In the genomic region with DNA sequence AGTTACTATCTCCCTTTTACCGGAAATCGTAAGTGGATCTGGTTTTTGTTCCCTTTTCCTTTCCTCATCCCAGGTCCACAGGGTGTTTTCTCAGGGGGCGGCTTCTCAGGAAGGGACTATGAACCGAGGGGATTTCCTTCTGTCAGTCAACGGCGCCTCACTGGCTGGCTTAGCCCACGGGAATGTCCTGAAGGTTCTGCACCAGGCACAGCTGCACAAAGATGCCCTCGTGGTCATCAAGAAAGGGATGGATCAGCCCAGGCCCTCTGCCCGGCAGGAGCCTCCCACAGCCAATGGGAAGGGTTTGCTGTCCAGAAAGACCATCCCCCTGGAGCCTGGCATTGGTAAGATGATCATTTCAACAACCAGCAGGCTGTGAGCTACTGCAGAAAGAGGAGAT, we compare ENCODE assay signal across 16 cellular contexts.
DNase-seq lines count a peak whose midpoint lies in the region; ATAC-seq and TF ChIP-seq lines count a peak whose summit lies in the region.
"Had no signal": no experiment of that assay in that cellular context is flagged by ENCODE, and none has a peak within 500 bp of the region (broad histone marks: within the 10 kb centered on the region; RNA-seq: fewer than 3 reads in every experiment).

No MANE protein-coding gene starts in this region.

- ATAC-seq in left cardiac atrium = peak in 1 of 2 donors; percentile 48
- no peak for ATAC-seq in HG03159 (IDR thresholded peaks at IDR 0.05; ENCODE audit: unreplicated experiment)

- intact Hi-C loops in left cardiac atrium (cut with DNase I) = no loop called here
- intact Hi-C loops in transverse colon (cut with DNase I; ENCODE audit: low total_unique reads) = loop anchor here (10.0 kb wide), 1 partner anchor 523 kb away; no protein-coding TSS in a partner anchor

- H3K27ac ChIP-seq in muscle layer of duodenum (ENCODE audit: low read length) (peak overlapping the region; percentile 1), transverse colon (peak overlapping the region; percentile 33 to 69 (median 58))
- H3K27ac ChIP-seq in effector memory CD4-positive, alpha-beta T cell (ENCODE audit: insufficient read depth, low read length, poor library complexity, severe bottlenecking) = no peak overlapping the region
- H3K27ac ChIP-seq: C4-2B, neural progenitor cell, SJSA1 had no signal

- TF ChIP-seq EP300 in transverse colon (IDR thresholded peaks at IDR 0.05; ENCODE audit: low read depth) = no peak

- H3K9me3 ChIP-seq in muscle layer of duodenum (ENCODE audit: control insufficient read depth in 1 of 2, low read length in 2 of 2) (no peaks in the 10 kb centered on the region), transverse colon (no peaks in the 10 kb centered on the region)
- no peaks in the 10 kb centered on the region for H3K9me3 ChIP-seq in effector memory CD4-positive, alpha-beta T cell (ENCODE audit: control insufficient read depth, low read length)
- H3K9me3 ChIP-seq: SJSA1 had no signal

- TF ChIP-seq POLR2A in transverse colon (IDR thresholded peaks at IDR 0.05) = no peak

- peak; percentile 41 for DNase-seq in activated CD8-positive, alpha-beta memory T cell treated with anti-CD3 and anti-CD28 coated beads for 24 hours
- DNase-seq in activated CD8-positive, alpha-beta memory T cell treated with anti-CD3 and anti-CD28 coated beads, Interleukin-2, amount 50 U/mL, for 4 hours = no peak
- DNase-seq in left cardiac atrium = peak; percentile 74
- no peak for DNase-seq in transverse colon
- DNase-seq in effector memory CD4-positive, alpha-beta T cell = no peak
- no peak for DNase-seq in NCI-H526 treated with DMSO at 0.1 percent for 48 hours (lab: John Stamatoyannopoulos, UW)
- DNase-seq: 8988T; activated CD4-positive, alpha-beta T cell treated with anti-CD3 and anti-CD28 coated beads, Interleukin-2, amount 50 U/mL, for 1 hour; activated T-cell treated with anti-CD3 and anti-CD28 coated beads, Interleukin-2, amount 50 U/mL, for 1 hour; NCI-H187; stimulated activated CD4-positive, alpha-beta T cell treated with anti-CD3 and anti-CD28 coated beads, Interleukin-4, amount 100 ng/mL, for 4 hours had no signal

- H3K4me1 ChIP-seq in muscle layer of duodenum (ENCODE audit: control insufficient read depth in 1 of 2, insufficient read depth in 2 of 2, low read length in 2 of 2) (peaks cover 0 to 24% of the 10 kb centered on the region in 2 donors), transverse colon (peaks cover 0 to 6% (median 5%) of the 10 kb centered on the region in 4 donors)
- H3K4me1 ChIP-seq in effector memory CD4-positive, alpha-beta T cell (ENCODE audit: control insufficient read depth, insufficient read depth, low read length, poor library complexity, severe bottlenecking) = no peaks in the 10 kb centered on the region
- H3K4me1 ChIP-seq: SJSA1 had no signal

- H3K4me3 ChIP-seq in muscle layer of duodenum (ENCODE audit: low read depth in 1 of 2, low read length in 2 of 2) = no peak overlapping the region
- H3K4me3 ChIP-seq in transverse colon = no peak overlapping the region
- no peak overlapping the region for H3K4me3 ChIP-seq in effector memory CD4-positive, alpha-beta T cell (ENCODE audit: insufficient read depth, low read depth, low read length, poor library complexity, severe bottlenecking)
- H3K4me3 ChIP-seq: neural progenitor cell, SJSA1 had no signal

- H3K36me3 ChIP-seq in muscle layer of duodenum (ENCODE audit: control insufficient read depth in 1 of 2, insufficient read depth in 2 of 2, low read length in 2 of 2) (peaks cover 16 to 23% of the 10 kb centered on the region in 2 donors), transverse colon (peaks cover 0 to 14% (median 5%) of the 10 kb centered on the region in 4 donors)
- H3K36me3 ChIP-seq in effector memory CD4-positive, alpha-beta T cell (ENCODE audit: control insufficient read depth, insufficient read depth, low read length) = peaks cover 24% of the 10 kb centered on the region
- H3K36me3 ChIP-seq: neural progenitor cell, SJSA1 had no signal

- 70 to 81% methylated on average over 6 to 9 of the region's 9 CpGs for WGBS in transverse colon (ENCODE audit: low coverage in 1 of 2), 2 donors

- no peak for TF ChIP-seq CTCF in transverse colon (IDR thresholded peaks at IDR 0.05)

- in situ Hi-C loops in transverse colon (cut with MboI; ENCODE audit: low pct_ligation_motif_present in 1 of 4, low pct_unique_long_range_greater_than_20kb in 1 of 4, low sequenced_read_pairs in 3 of 4) = loop anchor here in 3 of 4 donors (10.0 to 25.0 kb wide), 2 partner anchors 263 to 511 kb away; no protein-coding TSS in a partner anchor

- H3K27me3 ChIP-seq in muscle layer of duodenum (ENCODE audit: low read depth, low read length) (no peaks in the 10 kb centered on the region), transverse colon (no peaks in the 10 kb centered on the region)
- H3K27me3 ChIP-seq in effector memory CD4-positive, alpha-beta T cell (replicated peaks; ENCODE audit: control insufficient read depth, insufficient read depth, low read length, poor library complexity, severe bottlenecking) = no peaks in the 10 kb centered on the region
- H3K27me3 ChIP-seq: neural progenitor cell, SJSA1 had no signal

Comparison
In these comparisons a context has a peak if more than half of its experiments do, and no peak if none do; other contexts are left out.
1. DNase-seq: peak in activated CD8-positive, alpha-beta memory T cell treated with anti-CD3 and anti-CD28 coated beads for 24 hours (single experiment) and left cardiac atrium (single experiment); none in activated CD8-positive, alpha-beta memory T cell treated with anti-CD3 and anti-CD28 coated beads, Interleukin-2, amount 50 U/mL, for 4 hours (single experiment), transverse colon (single experiment), effector memory CD4-positive, alpha-beta T cell (0 of 3) and NCI-H526 treated with DMSO at 0.1 percent for 48 hours (single experiment).